ENCODE assay signal across 11 cellular contexts in the genomic region with DNA sequence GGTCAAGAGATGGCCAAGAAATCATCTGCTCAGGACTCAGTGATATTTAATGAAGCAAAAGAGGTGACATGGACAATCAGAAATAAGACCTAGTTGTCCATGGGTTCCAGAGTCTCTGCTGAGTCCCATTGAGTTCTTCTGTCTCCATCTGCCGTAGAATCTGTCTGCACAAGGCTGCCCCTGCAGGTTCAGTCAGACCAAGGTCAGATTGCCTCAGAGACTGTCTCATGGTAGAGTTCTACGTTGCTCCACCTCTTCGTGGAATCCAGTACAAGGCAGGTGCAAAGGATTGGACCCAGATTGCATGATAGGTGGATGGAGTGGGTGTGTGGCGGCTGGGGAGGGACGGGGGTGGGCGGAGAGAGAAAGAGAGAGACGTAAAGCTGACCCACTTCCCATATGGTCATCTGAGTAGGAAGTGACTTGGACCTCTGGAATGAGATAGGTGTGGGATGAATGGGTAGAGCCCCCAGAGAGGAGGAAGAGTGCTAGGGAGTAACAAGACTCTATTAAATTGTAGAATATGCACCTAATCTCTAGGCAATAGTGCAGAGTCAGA.
"Had no signal": no experiment of that assay in that cellular context is flagged by ENCODE, and none has a peak within 500 bp of the region (broad histone marks: within the 10 kb centered on the region; RNA-seq: fewer than 3 reads in every experiment).

No MANE protein-coding gene starts in this region.

- H3K36me3 ChIP-seq: esophagus muscularis mucosa had no signal

- H3K36me3 Mint-ChIP-seq: activated naive CD4-positive, alpha-beta T cell treated with anti-CD3 and anti-CD28 coated beads, Interleukin-2, amount 10 ng/mL, durations not matched to agents 7 days and 5 days had no signal

- H3K9me3 ChIP-seq: esophagus muscularis mucosa, testis had no signal

- H3K27me3 ChIP-seq: esophagus muscularis mucosa, testis had no signal

- H3K4me3 Mint-ChIP-seq: activated naive CD4-positive, alpha-beta T cell treated with anti-CD3 and anti-CD28 coated beads, Interleukin-2, amount 10 ng/mL, durations not matched to agents 7 days and 5 days; naive B cell; stimulated activated naive CD8-positive, alpha-beta T cell treated with anti-CD3 and anti-CD28 coated beads, Interleukin-15, amount 100 ng/mL, for 72 hours had no signal

- H3K27me3 Mint-ChIP-seq: stimulated activated naive CD8-positive, alpha-beta T cell treated with anti-CD3 and anti-CD28 coated beads, Interleukin-15, amount 100 ng/mL, for 72 hours had no signal

- ATAC-seq: left lobe of liver; stimulated activated naive CD8-positive, alpha-beta T cell treated with anti-CD3 and anti-CD28 coated beads, Interleukin-15, amount 100 ng/mL, for 72 hours had no signal

- H3K4me1 ChIP-seq: testis had no signal

- H3K9me3 Mint-ChIP-seq: activated naive CD4-positive, alpha-beta T cell treated with anti-CD3 and anti-CD28 coated beads, Interleukin-2, amount 10 ng/mL, durations not matched to agents 7 days and 5 days; stimulated activated naive CD8-positive, alpha-beta T cell treated with anti-CD3 and anti-CD28 coated beads, Interleukin-15, amount 100 ng/mL, for 72 hours had no signal

- DNase-seq: activated CD4-positive, alpha-beta T cell treated with anti-CD3 and anti-CD28 coated beads for 1 hour; activated CD4-positive, alpha-beta T cell treated with anti-CD3 and anti-CD28 coated beads, Interleukin-2, amount 50 U/mL, for 4 hours; activated naive CD4-positive, alpha-beta T cell treated with anti-CD3 and anti-CD28 coated beads, Interleukin-2, amount 10 ng/mL, durations not matched to agents 7 days and 5 days; caudate nucleus; hippocampal formation; mammary epithelial cell; naive B cell; stimulated activated naive CD8-positive, alpha-beta T cell treated with anti-CD3 and anti-CD28 coated beads, Interleukin-15, amount 100 ng/mL, for 72 hours; testis had no signal

- H3K4me3 ChIP-seq: esophagus muscularis mucosa, testis had no signal

- H3K27ac ChIP-seq: testis had no signal

- H3K4me1 Mint-ChIP-seq: activated naive CD4-positive, alpha-beta T cell treated with anti-CD3 and anti-CD28 coated beads, Interleukin-2, amount 10 ng/mL, durations not matched to agents 7 days and 5 days; naive B cell; stimulated activated naive CD8-positive, alpha-beta T cell treated with anti-CD3 and anti-CD28 coated beads, Interleukin-15, amount 100 ng/mL, for 72 hours had no signal

- H3K27ac Mint-ChIP-seq: activated naive CD4-positive, alpha-beta T cell treated with anti-CD3 and anti-CD28 coated beads, Interleukin-2, amount 10 ng/mL, durations not matched to agents 7 days and 5 days; stimulated activated naive CD8-positive, alpha-beta T cell treated with anti-CD3 and anti-CD28 coated beads, Interleukin-15, amount 100 ng/mL, for 72 hours had no signal
